9 cellular contexts compared by ENCODE assay signal in genomic region chr13:39655041-39655568, GRCh38. TPM values are rescaled to one million over a fixed set of nuclear protein-coding genes. Genes with fewer than 3 reads are reported as not detected.
DNase-seq lines count a peak whose midpoint lies in the region; ATAC-seq, FAIRE-seq and TF ChIP-seq lines count a peak whose summit lies in the region.
"Had no signal": no experiment of that assay in that cellular context is flagged by ENCODE, and none has a peak within 500 bp of the region (broad histone marks: within the 10 kb centered on the region; RNA-seq: fewer than 3 reads in every experiment).

No MANE protein-coding gene starts in this region.

- H3K79me2 ChIP-seq in GM12878 (ENCODE audit: control insufficient read depth, insufficient read depth, low read length) (peaks cover 5% of the 10 kb centered on the region), mesendoderm (ENCODE audit: control insufficient read depth, insufficient read depth, low read length) (no peaks in the 10 kb centered on the region)

- no peak overlapping the region for H3K27ac ChIP-seq in GM12878 (ENCODE audit: control insufficient read depth, insufficient read depth)
- no peak overlapping the region for H3K27ac ChIP-seq in mesendoderm (ENCODE audit: low read depth, low read length)

- POLR2A ChIA-PET in GM12878 (lab: Charles Lee), result interaction anchor here (0.5 kb wide), 1 partner anchor 1614 kb away, joined by 4 read pairs; no protein-coding TSS in a partner anchor

- DNase-seq in NCI-H1105 treated with DMSO at 0.1 percent for 48 hours (lab: John Stamatoyannopoulos, UW), result peak; percentile 20
- DNase-seq in NCI-H1105 (lab: John Stamatoyannopoulos, UW), result no peak
- no peak for DNase-seq in GM12878 (ENCODE audit: low read depth, low spot score)
- no peak for DNase-seq in mesendoderm
- no peak for DNase-seq in NCI-H146 (lab: John Stamatoyannopoulos, UW)
- no peak for DNase-seq in activated gamma-delta T cell treated with Interleukin-2 at 50 U/mL for 16 hours

- no peak for TF ChIP-seq RAD21 in GM12878 (IDR thresholded peaks at IDR 0.05; ENCODE audit: insufficient read depth, low read depth, low read length)

- no peaks in the 10 kb centered on the region for H3K9me3 ChIP-seq in GM12878 (replicated peaks; ENCODE audit: control insufficient read depth, insufficient read depth, low read length)

- H3K36me3 ChIP-seq in GM12878 (ENCODE audit: control insufficient read depth in 2 of 2, insufficient read depth in 2 of 2, low read length in 1 of 2), result no peaks in the 10 kb centered on the region
- no peaks in the 10 kb centered on the region for H3K36me3 ChIP-seq in mesendoderm (ENCODE audit: control insufficient read depth, insufficient read depth, low read length)

- intact Hi-C loops in GM12878 (cut with micrococcal nuclease; ENCODE audit: unreplicated experiment), result no loop called here

- CTCF ChIA-PET in GM12878 (lab: Yijun Ruan, JAX), result interaction anchor here (1.0 to 2.4 kb wide), 2 partner anchors 39 to 1113 kb away, joined by 3 to 10 read pairs; no protein-coding TSS in a partner anchor

- no peak overlapping the region for H3K23ac ChIP-seq in mesendoderm (ENCODE audit: low read length)

- no peak overlapping the region for H3K56ac ChIP-seq in mesendoderm (ENCODE audit: low read length)

- no peak overlapping the region for H2BK15ac ChIP-seq in mesendoderm (replicated peaks; ENCODE audit: low read depth)

- no peak for TF ChIP-seq POLR2A in GM12878 (IDR thresholded peaks at IDR 0.05; ENCODE audit: low read depth, low read length)

- H2AFZ ChIP-seq in GM12878 (ENCODE audit: control insufficient read depth, low read depth, low read length), result peak overlapping the region; percentile 99

- SMC1A ChIA-PET in GM12878 (lab: Charles Lee; ENCODE audit: uncharacterized antibody, unreplicated experiment), result interaction anchor here (1.3 to 1.5 kb wide), 2 partner anchors 8 to 9 kb away, joined by 3 to 4 read pairs; no protein-coding TSS in a partner anchor

- H4K20me1 ChIP-seq in GM12878 (ENCODE audit: control insufficient read depth, insufficient read depth), result no peaks in the 10 kb centered on the region

- no peak overlapping the region for H3K4ac ChIP-seq in mesendoderm (ENCODE audit: low read depth, low read length)

- TSS peak; percentile 86 for BruUV-seq in GM12878 (replicated peaks; lab: Mats Ljungman, UMichigan)

- no peak overlapping the region for H4K8ac ChIP-seq in mesendoderm (ENCODE audit: low read depth, low read length)

- H3K79me1 ChIP-seq in mesendoderm (ENCODE audit: low read length), result peaks cover 3% of the 10 kb centered on the region

- no peak for FAIRE-seq in GM12878 (lab: Jason Lieb, UNC)
- FAIRE-seq: A204.1 had no signal

- TF ChIP-seq CTCF in GM12878 (IDR thresholded peaks at IDR 0.05 in 2 of 3, conservative IDR thresholded peaks at IDR 0.05 in 1 of 3; ENCODE audit: control insufficient read depth in 2 of 3, extremely low read depth in 1 of 3, insufficient read depth in 1 of 3, low read depth in 3 of 3, low read length in 3 of 3), result no peak

- H2AK5ac ChIP-seq in mesendoderm (ENCODE audit: low read length), result no peak overlapping the region

- H3K4me1 ChIP-seq in GM12878 (ENCODE audit: control insufficient read depth, insufficient read depth, low read length) (no peaks in the 10 kb centered on the region; the same call in 1 of the 2 replicates), mesendoderm (ENCODE audit: control insufficient read depth, low read depth, low read length) (no peaks in the 10 kb centered on the region)

- ATAC-seq in HG03432 (IDR thresholded peaks at IDR 0.05; ENCODE audit: unreplicated experiment) (peak; percentile 3), GM12878 (peak; percentile 2; the same call in 2 of the 3 replicates), HG03469 (IDR thresholded peaks at IDR 0.05; ENCODE audit: unreplicated experiment) (no peak)

- in situ Hi-C loops in GM12878 (cut with MboI), result no loop called here

- H3K9ac ChIP-seq in GM12878 (ENCODE audit: control insufficient read depth, insufficient read depth, low read length) (no peak overlapping the region; the same call in 1 of the 2 replicates), mesendoderm (ENCODE audit: low read length) (no peak overlapping the region)

- H4K5ac ChIP-seq in mesendoderm (ENCODE audit: low read length), result peak overlapping the region; percentile 84

- RAD21 ChIA-PET in GM12878 (lab: Charles Lee; ENCODE audit: unreplicated experiment), result no interaction called here

- H2BK5ac ChIP-seq in mesendoderm (ENCODE audit: low read length), result no peak overlapping the region

- no peak overlapping the region for H2BK120ac ChIP-seq in mesendoderm (ENCODE audit: low read depth, low read length)

- H3K4me3 ChIP-seq in GM12878 (peak overlapping the region; percentile 89), mesendoderm (ENCODE audit: low read length) (no peak overlapping the region)

- no peak overlapping the region for H3K18ac ChIP-seq in mesendoderm (ENCODE audit: low read length)

- no peaks in the 10 kb centered on the region for H3K27me3 ChIP-seq in GM12878 (replicated peaks in 1 of 2; ENCODE audit: control insufficient read depth in 2 of 2, insufficient read depth in 2 of 2, low read length in 1 of 2)
- no peaks in the 10 kb centered on the region for H3K27me3 ChIP-seq in mesendoderm (ENCODE audit: insufficient read depth, low read length, poor library complexity)

- TF ChIP-seq EP300 in GM12878 (IDR thresholded peaks at IDR 0.05; ENCODE audit: borderline replicate concordance in 1 of 2, control insufficient read depth in 1 of 2, low read depth in 2 of 2, low read length in 2 of 2), result no peak

- H3K4me2 ChIP-seq in GM12878 (ENCODE audit: control insufficient read depth, insufficient read depth) (peak overlapping the region; percentile 71), mesendoderm (ENCODE audit: low read length) (no peak overlapping the region)

- WGBS in GM12878 (ENCODE audit: insufficient coverage, insufficient replicate concordance, low lambda C conversion rate, missing lambda C conversion rate), result 0% methylated on average over 2 of the region's 2 CpGs
- no CpG with 5 or more reads among the region's 2 CpGs for WGBS in mesendoderm (ENCODE audit: extremely low coverage, insufficient coverage, low lambda C conversion rate)

RNA-seq across cellular contexts. Expression of gene COG6, which starts 0.4 kb away (rescaled TPM):
- total RNA-seq in GM12878 (2013; cell fraction: nucleolus; rRNA removed), result 54.6 and 58.0 TPM in 2 replicates
- total RNA-seq in GM12878 (2014; rRNA removed) (9.4 and 15.4 TPM in 2 replicates), GM12878 (2014; rRNA removed; fragmentation: Illumina TruSeq; extraction: Trizol) (13.9 and 14.9 TPM in 2 replicates), GM12878 (2021) (15.9 and 23.4 TPM in 2 replicates)
- 5.4 TPM for polyA plus RNA-seq in GM12878 (2011; ENCODE audit: low read depth)
- polyA plus RNA-seq in GM12878 (2011; rRNA removed) (29.8 and 45.2 TPM in 2 replicates), GM12878 (2014; fragmentation: Illumina TruSeq; extraction: Trizol) (12.6 and 17.8 TPM in 2 replicates), GM12878 (2014; fragmentation: Nextera tagmentation; extraction: Ambion mirVana) (1 to 10 TPM; 4.5 to 5.3 TPM), GM12878 (2014; rRNA removed) (9.0 and 9.8 TPM in 2 replicates), GM12878 (2016; fragmentation: Nextera tagmentation; extraction: Ambion mirVana) (10 to 100 TPM; 12.7 to 13.0 TPM)
- 11.1 and 13.1 TPM in 2 replicates for polyA plus RNA-seq in GM12878 (2011; cell fraction: cytosol; rRNA removed)
- polyA plus RNA-seq in GM12878 (2011; cell fraction: nucleus; rRNA removed), result 14.7 and 16.4 TPM in 2 replicates
- polyA plus RNA-seq in GM12878 (2012), result 11.8 and 13.9 TPM in 2 replicates
- 15.4 and 25.8 TPM in 2 replicates for polyA minus RNA-seq in GM12878 (2011; rRNA and poly(A)+ RNA removed)
- 7.8 and 10.5 TPM in 2 replicates for polyA minus RNA-seq in GM12878 (2011; cell fraction: cytosol; rRNA and poly(A)+ RNA removed)
- polyA minus RNA-seq in GM12878 (2011; cell fraction: nucleus; rRNA and poly(A)+ RNA removed), result 28.0 and 46.0 TPM in 2 replicates
- polyA plus RNA-seq in mesendoderm (2013, experiment 1 of 2), result 9.1 TPM
- polyA plus RNA-seq in mesendoderm (2013, experiment 2 of 2), result 9.3 TPM

RNA-seq across cellular contexts. Expression of gene LHFPL6, which starts 52.1 kb away (rescaled TPM):
- total RNA-seq in GM12878 (2013; cell fraction: nucleolus; rRNA removed), result 9.9 and 11.9 TPM in 2 replicates
- total RNA-seq in GM12878 (2014; rRNA removed) (0.27 and 0.40 TPM in 2 replicates), GM12878 (2014; rRNA removed; fragmentation: Illumina TruSeq; extraction: Trizol) (0.32 and 0.45 TPM in 2 replicates), GM12878 (2021) (0.23 and 0.90 TPM in 2 replicates)
- polyA plus RNA-seq in GM12878 (2011; ENCODE audit: low read depth), result 0.68 TPM
- polyA plus RNA-seq in GM12878 (2011; rRNA removed) (4.6 and 4.9 TPM in 2 replicates), GM12878 (2014; fragmentation: Illumina TruSeq; extraction: Trizol) (0.62 and 0.68 TPM in 2 replicates), GM12878 (2014; fragmentation: Nextera tagmentation; extraction: Ambion mirVana) (under 1 TPM; 0.11 to 0.20 TPM), GM12878 (2014; rRNA removed) (0.28 and 0.32 TPM in 2 replicates), GM12878 (2016; fragmentation: Nextera tagmentation; extraction: Ambion mirVana) (under 1 TPM; 0.42 to 0.45 TPM)
- 5.3 and 7.5 TPM in 2 replicates for polyA plus RNA-seq in GM12878 (2011; cell fraction: cytosol; rRNA removed)
- 2.4 and 2.5 TPM in 2 replicates for polyA plus RNA-seq in GM12878 (2011; cell fraction: nucleus; rRNA removed)
- polyA plus RNA-seq in GM12878 (2012), result 1.2 and 1.6 TPM in 2 replicates
- 8.2 and 12.0 TPM in 2 replicates for polyA minus RNA-seq in GM12878 (2011; rRNA and poly(A)+ RNA removed)
- polyA minus RNA-seq in GM12878 (2011; cell fraction: cytosol; rRNA and poly(A)+ RNA removed), result 1.1 and 1.7 TPM in 2 replicates
- polyA minus RNA-seq in GM12878 (2011; cell fraction: nucleus; rRNA and poly(A)+ RNA removed), result 9.9 and 18.2 TPM in 2 replicates
- 4.3 TPM for polyA plus RNA-seq in mesendoderm (2013, experiment 1 of 2)
- polyA plus RNA-seq in mesendoderm (2013, experiment 2 of 2), result 4.4 TPM
